Comparison of ENCODE assay signal across 1 cellular context in the genomic region with DNA sequence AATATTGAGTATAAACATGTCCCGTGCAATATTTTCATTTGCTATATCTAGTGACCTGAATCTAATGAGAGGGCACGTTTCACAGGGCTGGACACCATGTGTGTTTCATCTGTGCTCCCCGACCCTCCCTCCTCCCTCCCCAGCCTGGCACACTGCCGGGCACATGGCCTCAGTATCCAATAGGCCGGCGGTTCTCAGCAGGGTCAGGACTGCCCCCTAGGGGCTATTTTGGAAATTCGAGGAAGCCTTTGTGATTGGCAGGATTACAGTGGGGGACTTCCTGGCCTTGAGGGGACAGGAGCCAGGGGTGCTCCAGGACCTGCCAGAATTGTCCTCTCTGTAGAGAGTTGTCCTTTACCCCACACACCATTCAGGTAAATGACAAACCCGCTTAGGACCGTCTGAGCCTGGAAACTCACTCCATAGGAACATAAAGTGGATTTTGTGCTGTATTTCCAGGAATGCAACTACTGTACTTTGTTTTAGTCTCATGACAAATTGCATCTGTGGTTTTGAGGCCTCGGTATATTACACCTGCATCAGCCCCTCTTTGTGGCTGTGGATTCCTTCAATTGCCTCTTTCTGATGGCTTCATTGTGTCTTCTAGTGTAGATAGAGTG.
TF ChIP-seq lines count a peak whose summit lies in the region.

No MANE protein-coding gene starts in this region.

TF ChIP-seq in K562, 482 proteins besides CTCF, POLR2A, EP300 and RAD21 (continued from another document and continues in another):
- TF ChIP-seq, protein P1, sequence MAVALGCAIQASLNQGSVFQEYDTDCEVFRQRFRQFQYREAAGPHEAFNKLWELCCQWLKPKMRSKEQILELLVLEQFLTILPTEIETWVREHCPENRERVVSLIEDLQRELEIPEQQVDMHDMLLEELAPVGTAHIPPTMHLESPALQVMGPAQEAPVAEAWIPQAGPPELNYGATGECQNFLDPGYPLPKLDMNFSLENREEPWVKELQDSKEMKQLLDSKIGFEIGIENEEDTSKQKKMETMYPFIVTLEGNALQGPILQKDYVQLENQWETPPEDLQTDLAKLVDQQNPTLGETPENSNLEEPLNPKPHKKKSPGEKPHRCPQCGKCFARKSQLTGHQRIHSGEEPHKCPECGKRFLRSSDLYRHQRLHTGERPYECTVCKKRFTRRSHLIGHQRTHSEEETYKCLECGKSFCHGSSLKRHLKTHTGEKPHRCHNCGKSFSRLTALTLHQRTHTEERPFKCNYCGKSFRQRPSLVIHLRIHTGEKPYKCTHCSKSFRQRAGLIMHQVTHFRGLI (CRISPR knock-in tag; IDR thresholded peaks at IDR 0.05) = no peak
- TF ChIP-seq, protein P2, sequence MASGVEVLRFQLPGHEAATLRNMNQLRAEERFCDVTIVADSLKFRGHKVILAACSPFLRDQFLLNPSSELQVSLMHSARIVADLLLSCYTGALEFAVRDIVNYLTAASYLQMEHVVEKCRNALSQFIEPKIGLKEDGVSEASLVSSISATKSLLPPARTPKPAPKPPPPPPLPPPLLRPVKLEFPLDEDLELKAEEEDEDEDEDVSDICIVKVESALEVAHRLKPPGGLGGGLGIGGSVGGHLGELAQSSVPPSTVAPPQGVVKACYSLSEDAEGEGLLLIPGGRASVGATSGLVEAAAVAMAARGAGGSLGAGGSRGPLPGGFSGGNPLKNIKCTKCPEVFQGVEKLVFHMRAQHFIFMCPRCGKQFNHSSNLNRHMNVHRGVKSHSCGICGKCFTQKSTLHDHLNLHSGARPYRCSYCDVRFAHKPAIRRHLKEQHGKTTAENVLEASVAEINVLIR (CRISPR knock-in tag; IDR thresholded peaks at IDR 0.05) = no peak
- TF ChIP-seq, protein P3, sequence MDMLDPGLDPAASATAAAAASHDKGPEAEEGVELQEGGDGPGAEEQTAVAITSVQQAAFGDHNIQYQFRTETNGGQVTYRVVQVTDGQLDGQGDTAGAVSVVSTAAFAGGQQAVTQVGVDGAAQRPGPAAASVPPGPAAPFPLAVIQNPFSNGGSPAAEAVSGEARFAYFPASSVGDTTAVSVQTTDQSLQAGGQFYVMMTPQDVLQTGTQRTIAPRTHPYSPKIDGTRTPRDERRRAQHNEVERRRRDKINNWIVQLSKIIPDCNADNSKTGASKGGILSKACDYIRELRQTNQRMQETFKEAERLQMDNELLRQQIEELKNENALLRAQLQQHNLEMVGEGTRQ (CRISPR knock-in tag; IDR thresholded peaks at IDR 0.05) = peak; percentile 48; the same call in 1 of the 2 replicates
- TF ChIP-seq MEIS2 (IDR thresholded peaks at IDR 0.05; ENCODE audit: partially characterized antibody) (peak; percentile 29), SMC3 (conservative IDR thresholded peaks at IDR 0.05; ENCODE audit: insufficient read depth, low read depth, low read length) (peak; percentile 54), HDAC2 (IDR thresholded peaks at IDR 0.05) (no peak), ZNF57 (CRISPR knock-in tag; IDR thresholded peaks at IDR 0.05) (no peak), SRSF9 (IDR thresholded peaks at IDR 0.05; ENCODE audit: borderline replicate concordance, low read depth, low read length) (no peak), ILF3 (IDR thresholded peaks at IDR 0.05; ENCODE audit: borderline replicate concordance) (no peak), L3MBTL2 (IDR thresholded peaks at IDR 0.05) (peak; percentile 39; the same call in 1 of the 2 replicates), DNMT1 (IDR thresholded peaks at IDR 0.05) (no peak), FOS (IDR thresholded peaks at IDR 0.05; ENCODE audit: extremely low read depth, insufficient read length) (no peak), TBL1XR1 (IDR thresholded peaks at IDR 0.05; ENCODE audit: low read length in 2 of 2) (no peak), ZNF551 (CRISPR knock-in tag; IDR thresholded peaks at IDR 0.05) (no peak), EP400 (IDR thresholded peaks at IDR 0.05) (no peak), NFE2 (IDR thresholded peaks at IDR 0.05; ENCODE audit: low read depth) (no peak), ESRRA (IDR thresholded peaks at IDR 0.05; ENCODE audit: borderline replicate concordance, low read depth) (no peak), KLF13 (tag; IDR thresholded peaks at IDR 0.05; ENCODE audit: borderline replicate concordance, low read depth) (no peak), CEBPB (tag; IDR thresholded peaks at IDR 0.05) (no peak), ZNF175 (CRISPR knock-in tag; IDR thresholded peaks at IDR 0.05; ENCODE audit: low read depth) (no peak), PYGO2 (tag; IDR thresholded peaks at IDR 0.05) (no peak)
- TF ChIP-seq, protein P4, sequence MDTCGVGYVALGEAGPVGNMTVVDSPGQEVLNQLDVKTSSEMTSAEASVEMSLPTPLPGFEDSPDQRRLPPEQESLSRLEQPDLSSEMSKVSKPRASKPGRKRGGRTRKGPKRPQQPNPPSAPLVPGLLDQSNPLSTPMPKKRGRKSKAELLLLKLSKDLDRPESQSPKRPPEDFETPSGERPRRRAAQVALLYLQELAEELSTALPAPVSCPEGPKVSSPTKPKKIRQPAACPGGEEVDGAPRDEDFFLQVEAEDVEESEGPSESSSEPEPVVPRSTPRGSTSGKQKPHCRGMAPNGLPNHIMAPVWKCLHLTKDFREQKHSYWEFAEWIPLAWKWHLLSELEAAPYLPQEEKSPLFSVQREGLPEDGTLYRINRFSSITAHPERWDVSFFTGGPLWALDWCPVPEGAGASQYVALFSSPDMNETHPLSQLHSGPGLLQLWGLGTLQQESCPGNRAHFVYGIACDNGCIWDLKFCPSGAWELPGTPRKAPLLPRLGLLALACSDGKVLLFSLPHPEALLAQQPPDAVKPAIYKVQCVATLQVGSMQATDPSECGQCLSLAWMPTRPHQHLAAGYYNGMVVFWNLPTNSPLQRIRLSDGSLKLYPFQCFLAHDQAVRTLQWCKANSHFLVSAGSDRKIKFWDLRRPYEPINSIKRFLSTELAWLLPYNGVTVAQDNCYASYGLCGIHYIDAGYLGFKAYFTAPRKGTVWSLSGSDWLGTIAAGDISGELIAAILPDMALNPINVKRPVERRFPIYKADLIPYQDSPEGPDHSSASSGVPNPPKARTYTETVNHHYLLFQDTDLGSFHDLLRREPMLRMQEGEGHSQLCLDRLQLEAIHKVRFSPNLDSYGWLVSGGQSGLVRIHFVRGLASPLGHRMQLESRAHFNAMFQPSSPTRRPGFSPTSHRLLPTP (IDR thresholded peaks at IDR 0.05; ENCODE audit: borderline replicate concordance, extremely low read depth, insufficient read length) = no peak
- TF ChIP-seq, protein P5, sequence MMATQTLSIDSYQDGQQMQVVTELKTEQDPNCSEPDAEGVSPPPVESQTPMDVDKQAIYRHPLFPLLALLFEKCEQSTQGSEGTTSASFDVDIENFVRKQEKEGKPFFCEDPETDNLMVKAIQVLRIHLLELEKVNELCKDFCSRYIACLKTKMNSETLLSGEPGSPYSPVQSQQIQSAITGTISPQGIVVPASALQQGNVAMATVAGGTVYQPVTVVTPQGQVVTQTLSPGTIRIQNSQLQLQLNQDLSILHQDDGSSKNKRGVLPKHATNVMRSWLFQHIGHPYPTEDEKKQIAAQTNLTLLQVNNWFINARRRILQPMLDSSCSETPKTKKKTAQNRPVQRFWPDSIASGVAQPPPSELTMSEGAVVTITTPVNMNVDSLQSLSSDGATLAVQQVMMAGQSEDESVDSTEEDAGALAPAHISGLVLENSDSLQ (IDR thresholded peaks at IDR 0.05) = peak; percentile 75
- TF ChIP-seq, protein P6, sequence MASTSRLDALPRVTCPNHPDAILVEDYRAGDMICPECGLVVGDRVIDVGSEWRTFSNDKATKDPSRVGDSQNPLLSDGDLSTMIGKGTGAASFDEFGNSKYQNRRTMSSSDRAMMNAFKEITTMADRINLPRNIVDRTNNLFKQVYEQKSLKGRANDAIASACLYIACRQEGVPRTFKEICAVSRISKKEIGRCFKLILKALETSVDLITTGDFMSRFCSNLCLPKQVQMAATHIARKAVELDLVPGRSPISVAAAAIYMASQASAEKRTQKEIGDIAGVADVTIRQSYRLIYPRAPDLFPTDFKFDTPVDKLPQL (IDR thresholded peaks at IDR 0.05; ENCODE audit: extremely low read depth, insufficient read length) = no peak
- TF ChIP-seq, protein P7, sequence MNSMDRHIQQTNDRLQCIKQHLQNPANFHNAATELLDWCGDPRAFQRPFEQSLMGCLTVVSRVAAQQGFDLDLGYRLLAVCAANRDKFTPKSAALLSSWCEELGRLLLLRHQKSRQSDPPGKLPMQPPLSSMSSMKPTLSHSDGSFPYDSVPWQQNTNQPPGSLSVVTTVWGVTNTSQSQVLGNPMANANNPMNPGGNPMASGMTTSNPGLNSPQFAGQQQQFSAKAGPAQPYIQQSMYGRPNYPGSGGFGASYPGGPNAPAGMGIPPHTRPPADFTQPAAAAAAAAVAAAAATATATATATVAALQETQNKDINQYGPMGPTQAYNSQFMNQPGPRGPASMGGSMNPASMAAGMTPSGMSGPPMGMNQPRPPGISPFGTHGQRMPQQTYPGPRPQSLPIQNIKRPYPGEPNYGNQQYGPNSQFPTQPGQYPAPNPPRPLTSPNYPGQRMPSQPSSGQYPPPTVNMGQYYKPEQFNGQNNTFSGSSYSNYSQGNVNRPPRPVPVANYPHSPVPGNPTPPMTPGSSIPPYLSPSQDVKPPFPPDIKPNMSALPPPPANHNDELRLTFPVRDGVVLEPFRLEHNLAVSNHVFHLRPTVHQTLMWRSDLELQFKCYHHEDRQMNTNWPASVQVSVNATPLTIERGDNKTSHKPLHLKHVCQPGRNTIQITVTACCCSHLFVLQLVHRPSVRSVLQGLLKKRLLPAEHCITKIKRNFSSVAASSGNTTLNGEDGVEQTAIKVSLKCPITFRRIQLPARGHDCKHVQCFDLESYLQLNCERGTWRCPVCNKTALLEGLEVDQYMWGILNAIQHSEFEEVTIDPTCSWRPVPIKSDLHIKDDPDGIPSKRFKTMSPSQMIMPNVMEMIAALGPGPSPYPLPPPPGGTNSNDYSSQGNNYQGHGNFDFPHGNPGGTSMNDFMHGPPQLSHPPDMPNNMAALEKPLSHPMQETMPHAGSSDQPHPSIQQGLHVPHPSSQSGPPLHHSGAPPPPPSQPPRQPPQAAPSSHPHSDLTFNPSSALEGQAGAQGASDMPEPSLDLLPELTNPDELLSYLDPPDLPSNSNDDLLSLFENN (IDR thresholded peaks at IDR 0.05; ENCODE audit: low read depth in 2 of 2, low read length in 2 of 2) = no peak
- TF ChIP-seq, protein P8, sequence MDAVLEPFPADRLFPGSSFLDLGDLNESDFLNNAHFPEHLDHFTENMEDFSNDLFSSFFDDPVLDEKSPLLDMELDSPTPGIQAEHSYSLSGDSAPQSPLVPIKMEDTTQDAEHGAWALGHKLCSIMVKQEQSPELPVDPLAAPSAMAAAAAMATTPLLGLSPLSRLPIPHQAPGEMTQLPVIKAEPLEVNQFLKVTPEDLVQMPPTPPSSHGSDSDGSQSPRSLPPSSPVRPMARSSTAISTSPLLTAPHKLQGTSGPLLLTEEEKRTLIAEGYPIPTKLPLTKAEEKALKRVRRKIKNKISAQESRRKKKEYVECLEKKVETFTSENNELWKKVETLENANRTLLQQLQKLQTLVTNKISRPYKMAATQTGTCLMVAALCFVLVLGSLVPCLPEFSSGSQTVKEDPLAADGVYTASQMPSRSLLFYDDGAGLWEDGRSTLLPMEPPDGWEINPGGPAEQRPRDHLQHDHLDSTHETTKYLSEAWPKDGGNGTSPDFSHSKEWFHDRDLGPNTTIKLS (IDR thresholded peaks at IDR 0.05; ENCODE audit: borderline replicate concordance, low read depth) = no peak
- TF ChIP-seq, protein P9, sequence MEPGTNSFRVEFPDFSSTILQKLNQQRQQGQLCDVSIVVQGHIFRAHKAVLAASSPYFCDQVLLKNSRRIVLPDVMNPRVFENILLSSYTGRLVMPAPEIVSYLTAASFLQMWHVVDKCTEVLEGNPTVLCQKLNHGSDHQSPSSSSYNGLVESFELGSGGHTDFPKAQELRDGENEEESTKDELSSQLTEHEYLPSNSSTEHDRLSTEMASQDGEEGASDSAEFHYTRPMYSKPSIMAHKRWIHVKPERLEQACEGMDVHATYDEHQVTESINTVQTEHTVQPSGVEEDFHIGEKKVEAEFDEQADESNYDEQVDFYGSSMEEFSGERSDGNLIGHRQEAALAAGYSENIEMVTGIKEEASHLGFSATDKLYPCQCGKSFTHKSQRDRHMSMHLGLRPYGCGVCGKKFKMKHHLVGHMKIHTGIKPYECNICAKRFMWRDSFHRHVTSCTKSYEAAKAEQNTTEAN (CRISPR knock-in tag; IDR thresholded peaks at IDR 0.05) = no peak
- TF ChIP-seq, protein P10, sequence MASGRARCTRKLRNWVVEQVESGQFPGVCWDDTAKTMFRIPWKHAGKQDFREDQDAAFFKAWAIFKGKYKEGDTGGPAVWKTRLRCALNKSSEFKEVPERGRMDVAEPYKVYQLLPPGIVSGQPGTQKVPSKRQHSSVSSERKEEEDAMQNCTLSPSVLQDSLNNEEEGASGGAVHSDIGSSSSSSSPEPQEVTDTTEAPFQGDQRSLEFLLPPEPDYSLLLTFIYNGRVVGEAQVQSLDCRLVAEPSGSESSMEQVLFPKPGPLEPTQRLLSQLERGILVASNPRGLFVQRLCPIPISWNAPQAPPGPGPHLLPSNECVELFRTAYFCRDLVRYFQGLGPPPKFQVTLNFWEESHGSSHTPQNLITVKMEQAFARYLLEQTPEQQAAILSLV (tag; IDR thresholded peaks at IDR 0.05) = no peak
- TF ChIP-seq, protein P11, sequence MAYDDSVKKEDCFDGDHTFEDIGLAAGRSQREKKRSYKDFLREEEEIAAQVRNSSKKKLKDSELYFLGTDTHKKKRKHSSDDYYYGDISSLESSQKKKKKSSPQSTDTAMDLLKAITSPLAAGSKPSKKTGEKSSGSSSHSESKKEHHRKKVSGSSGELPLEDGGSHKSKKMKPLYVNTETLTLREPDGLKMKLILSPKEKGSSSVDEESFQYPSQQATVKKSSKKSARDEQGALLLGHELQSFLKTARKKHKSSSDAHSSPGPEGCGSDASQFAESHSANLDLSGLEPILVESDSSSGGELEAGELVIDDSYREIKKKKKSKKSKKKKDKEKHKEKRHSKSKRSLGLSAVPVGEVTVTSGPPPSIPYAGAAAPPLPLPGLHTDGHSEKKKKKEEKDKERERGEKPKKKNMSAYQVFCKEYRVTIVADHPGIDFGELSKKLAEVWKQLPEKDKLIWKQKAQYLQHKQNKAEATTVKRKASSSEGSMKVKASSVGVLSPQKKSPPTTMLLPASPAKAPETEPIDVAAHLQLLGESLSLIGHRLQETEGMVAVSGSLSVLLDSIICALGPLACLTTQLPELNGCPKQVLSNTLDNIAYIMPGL (CRISPR knock-in tag; IDR thresholded peaks at IDR 0.05) = no peak
- TF ChIP-seq, protein P12, sequence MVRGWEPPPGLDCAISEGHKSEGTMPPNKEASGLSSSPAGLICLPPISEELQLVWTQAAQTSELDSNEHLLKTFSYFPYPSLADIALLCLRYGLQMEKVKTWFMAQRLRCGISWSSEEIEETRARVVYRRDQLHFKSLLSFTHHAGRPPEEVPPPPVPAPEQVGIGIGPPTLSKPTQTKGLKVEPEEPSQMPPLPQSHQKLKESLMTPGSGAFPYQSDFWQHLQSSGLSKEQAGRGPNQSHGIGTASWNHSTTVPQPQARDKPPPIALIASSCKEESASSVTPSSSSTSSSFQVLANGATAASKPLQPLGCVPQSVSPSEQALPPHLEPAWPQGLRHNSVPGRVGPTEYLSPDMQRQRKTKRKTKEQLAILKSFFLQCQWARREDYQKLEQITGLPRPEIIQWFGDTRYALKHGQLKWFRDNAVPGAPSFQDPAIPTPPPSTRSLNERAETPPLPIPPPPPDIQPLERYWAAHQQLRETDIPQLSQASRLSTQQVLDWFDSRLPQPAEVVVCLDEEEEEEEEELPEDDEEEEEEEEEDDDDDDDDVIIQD (CRISPR knock-in tag; IDR thresholded peaks at IDR 0.05) = no peak
- TF ChIP-seq, protein P13, sequence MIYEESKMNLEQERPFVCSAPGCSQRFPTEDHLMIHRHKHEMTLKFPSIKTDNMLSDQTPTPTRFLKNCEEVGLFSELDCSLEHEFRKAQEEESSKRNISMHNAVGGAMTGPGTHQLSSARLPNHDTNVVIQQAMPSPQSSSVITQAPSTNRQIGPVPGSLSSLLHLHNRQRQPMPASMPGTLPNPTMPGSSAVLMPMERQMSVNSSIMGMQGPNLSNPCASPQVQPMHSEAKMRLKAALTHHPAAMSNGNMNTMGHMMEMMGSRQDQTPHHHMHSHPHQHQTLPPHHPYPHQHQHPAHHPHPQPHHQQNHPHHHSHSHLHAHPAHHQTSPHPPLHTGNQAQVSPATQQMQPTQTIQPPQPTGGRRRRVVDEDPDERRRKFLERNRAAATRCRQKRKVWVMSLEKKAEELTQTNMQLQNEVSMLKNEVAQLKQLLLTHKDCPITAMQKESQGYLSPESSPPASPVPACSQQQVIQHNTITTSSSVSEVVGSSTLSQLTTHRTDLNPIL (CRISPR knock-in tag; IDR thresholded peaks at IDR 0.05) = no peak
